In the genomic region with DNA sequence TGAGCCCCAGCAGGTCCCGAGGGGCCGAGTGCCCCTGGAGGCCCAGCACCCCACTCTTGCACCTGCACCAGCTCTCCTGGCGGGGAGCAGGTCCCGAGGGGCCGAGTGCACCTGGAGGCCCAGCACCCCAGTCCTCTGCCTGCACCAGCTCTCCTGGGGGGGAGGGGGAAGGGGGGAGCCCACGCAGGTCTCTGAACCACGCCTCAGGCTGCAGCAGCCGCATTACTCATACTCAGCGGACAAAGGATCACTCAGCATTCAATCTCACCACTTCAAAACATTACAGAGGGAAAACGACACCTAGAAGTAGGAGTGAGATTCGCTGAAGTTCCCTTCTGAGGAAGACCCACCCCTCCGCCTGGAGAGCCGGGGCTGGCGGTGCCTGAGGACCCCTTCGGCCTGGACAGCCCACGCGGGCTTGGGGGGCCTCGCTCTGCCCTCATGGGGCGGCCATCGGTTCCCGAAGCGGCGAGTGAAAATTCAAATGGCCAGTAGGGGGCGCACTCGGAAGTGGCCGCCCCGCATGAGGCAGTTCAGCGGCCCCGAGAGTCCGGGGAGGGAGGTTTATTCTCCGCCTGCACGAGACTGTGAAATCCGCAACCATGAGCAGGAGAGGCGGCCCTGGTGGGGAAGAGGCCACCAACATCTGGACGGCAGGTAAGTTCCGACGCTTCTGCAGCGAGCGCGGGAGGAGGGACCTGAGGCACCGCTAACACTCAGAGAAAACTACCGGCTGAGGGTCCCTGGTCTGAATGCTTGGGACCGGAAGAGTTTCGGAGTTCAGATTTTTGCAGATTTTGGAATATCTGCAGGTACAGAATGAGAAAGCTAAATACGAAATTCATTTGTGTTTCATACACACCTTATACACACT, we compare ENCODE assay signal across 8 cellular contexts. TPM values are rescaled to one million over a fixed set of nuclear protein-coding genes. Genes with fewer than 3 reads are reported as not detected.
DNase-seq lines count a peak whose midpoint lies in the region; ATAC-seq and TF ChIP-seq lines count a peak whose summit lies in the region.

No MANE protein-coding gene starts in this region.

- WGBS in adrenal gland, 4 donors: 7 to 14% (median 8%) methylated on average over 20 to 45 of the region's 45 CpGs

- H3K36me3 Mint-ChIP-seq in Caco-2 (ENCODE audit: insufficient read depth, unreplicated experiment): no peaks in the 10 kb centered on the region

- ATAC-seq in GM19455 (IDR thresholded peaks at IDR 0.05; ENCODE audit: unreplicated experiment) (peak; percentile 74), left cardiac atrium (peak; percentile 74 to 76)

- POLR2A ChIA-PET in Caco-2 (lab: Charles Lee): no interaction called here

- intact Hi-C loops in Caco-2 (cut with micrococcal nuclease; ENCODE audit: unreplicated experiment) (no loop called here), adrenal gland (cut with DNase I) (loop anchor here in 1 of 2 donors (5.0 kb wide), 1 partner anchor 55 kb away; no protein-coding TSS in a partner anchor), left cardiac atrium (cut with DNase I) (loop anchor here (5.0 to 10.0 kb wide), 3 partner anchors 35 to 68 kb away; no protein-coding TSS in a partner anchor), uterus (cut with DNase I; ENCODE audit: low total_unique reads) (no loop called here)

- H3K27ac ChIP-seq in adrenal gland (peak overlapping the region in 4 of 5 donors; percentile 24 to 82 (median 74)), rectal smooth muscle tissue (ENCODE audit: low read depth, low read length) (peak overlapping the region; percentile 73), uterus (peak overlapping the region; percentile 11 to 40)

- peak overlapping the region; percentile 45 for H3K9ac ChIP-seq in rectal smooth muscle tissue (ENCODE audit: low read length)

- H3K27me3 Mint-ChIP-seq in Caco-2 (ENCODE audit: insufficient read depth, unreplicated experiment): no peaks in the 10 kb centered on the region

- H3K4me3 ChIP-seq in Caco-2 (ENCODE audit: low read depth, low read length) (no peak overlapping the region), adrenal gland (peak overlapping the region in 3 of 4 donors; percentile 9 to 60 (median 23)), rectal smooth muscle tissue (ENCODE audit: low read length) (peak overlapping the region; percentile 74), uterus (peak overlapping the region; percentile 21 to 36)

- no peaks in the 10 kb centered on the region for H3K9me3 Mint-ChIP-seq in Caco-2 (ENCODE audit: unreplicated experiment)

- no peaks in the 10 kb centered on the region for H3K4me1 Mint-ChIP-seq in Caco-2 (ENCODE audit: low read depth, unreplicated experiment)

- peak in 1 of 2 experiments; percentile 52 for DNase-seq in Caco-2
- DNase-seq in HPDE6-E6E7 (ENCODE audit: extremely low spot score): peak; percentile 61
- peak; percentile 53 for DNase-seq in T follicular helper cell (ENCODE audit: low read depth)
- DNase-seq in adrenal gland: peak; percentile 62 to 83 (median 80)
- peak; percentile 74 for DNase-seq in left cardiac atrium
- peak; percentile 68 to 74 for DNase-seq in uterus

- CTCF ChIA-PET in Caco-2 (lab: Charles Lee): interaction anchor here (0.6 to 1.5 kb wide), 3 partner anchors 23 to 43 kb away, joined by 4 read pairs; no protein-coding TSS in a partner anchor

- no TSS peak for BruUV-seq in Caco-2 (replicated peaks; lab: Mats Ljungman, UMichigan)

- H3K27ac Mint-ChIP-seq in Caco-2 (ENCODE audit: unreplicated experiment): no peak overlapping the region

- TF ChIP-seq POLR2A in adrenal gland (IDR thresholded peaks at IDR 0.05) (peak in 1 of 2 donors; percentile 27), uterus (IDR thresholded peaks at IDR 0.05) (peak in 1 of 2 donors; percentile 16)

- H3K27me3 ChIP-seq in Caco-2 (replicated peaks; ENCODE audit: control insufficient read depth, insufficient read depth, low read length) (no peaks in the 10 kb centered on the region), adrenal gland (no peaks in the 10 kb centered on the region), rectal smooth muscle tissue (ENCODE audit: control insufficient read depth, insufficient read depth, low read length) (no peaks in the 10 kb centered on the region), uterus (no peaks in the 10 kb centered on the region)

- H3K36me3 ChIP-seq in Caco-2 (ENCODE audit: control insufficient read depth, insufficient read depth, low read length) (no peaks in the 10 kb centered on the region), adrenal gland (replicated peaks in 1 of 2) (peaks cover 0 to 3% of the 10 kb centered on the region in 2 donors), rectal smooth muscle tissue (ENCODE audit: control insufficient read depth, insufficient read depth, low read length) (peaks cover 4% of the 10 kb centered on the region), uterus (no peaks in the 10 kb centered on the region)

- H3K4me1 ChIP-seq in Caco-2 (no peaks in the 10 kb centered on the region), adrenal gland (replicated peaks in 1 of 2) (peaks cover 28 to 34% of the 10 kb centered on the region in 2 donors), rectal smooth muscle tissue (ENCODE audit: control insufficient read depth, insufficient read depth, low read length) (peaks cover 18% of the 10 kb centered on the region), uterus (peaks cover 0 to 3% of the 10 kb centered on the region in 2 donors)

- TF ChIP-seq CTCF in Caco-2 (IDR thresholded peaks at IDR 0.05; ENCODE audit: insufficient read depth in 1 of 2, low read depth in 1 of 2, low read length in 1 of 2, severe bottlenecking in 1 of 2, unreplicated experiment in 1 of 2) (peak; percentile 42 to 85), adrenal gland (IDR thresholded peaks at IDR 0.05) (peak; percentile 70 to 96 (median 90)), uterus (IDR thresholded peaks at IDR 0.05) (peak; percentile 78 to 94 (median 88))

- H3K4me3 Mint-ChIP-seq in Caco-2 (ENCODE audit: unreplicated experiment): no peak overlapping the region

- H3K9me3 ChIP-seq in Caco-2: no peaks in the 10 kb centered on the region
- no peaks in the 10 kb centered on the region for H3K9me3 ChIP-seq in adrenal gland (replicated peaks in 1 of 3)
- no peaks in the 10 kb centered on the region for H3K9me3 ChIP-seq in uterus

RNA-seq across cellular contexts. Expression of gene GPER1, which starts 1.1 kb away (rescaled TPM):
- 0.25 TPM in 1 of 2 replicates, not detected in the other for total RNA-seq in Caco-2 (2022)
- total RNA-seq in adrenal gland: 10 to 100 TPM in 6 of 8 donors, 1 to 10 TPM in 2; 3.5 to 44.1 (median 22.5) TPM
- polyA plus RNA-seq in adrenal gland: 10 to 100 TPM in 1 of 3 donors, 1 to 10 TPM in 2; 1.9 to 22.4 (median 9.1) TPM
- total RNA-seq in left cardiac atrium: 1 to 10 TPM; 4.6 to 7.6 TPM
- total RNA-seq in uterus: 10 to 100 TPM in 1 of 4 donors, 1 to 10 TPM in 3; 1.3 to 10.6 (median 5.0) TPM

RNA-seq across cellular contexts. Expression of gene GPR146, which starts 42.5 kb away (rescaled TPM):
- total RNA-seq in Caco-2 (2022) (1.8 and 3.0 TPM in 2 replicates), adrenal gland (10 to 100 TPM in 4 of 8 donors, 1 to 10 TPM in 4; 2.8 to 17.3 (median 9.9) TPM), left cardiac atrium (10 to 100 TPM in 1 of 2 donors, 1 to 10 TPM in 1; 9.0 to 17.7 TPM), uterus (100 to 1,000 TPM in 1 of 4 donors, 10 to 100 TPM in 3; 10.0 to 110 (median 32.9) TPM)
- 10 to 100 TPM in 1 of 3 donors, 1 to 10 TPM in 1, under 1 TPM in 1; 0.90 to 14.2 (median 7.9) TPM for polyA plus RNA-seq in adrenal gland

Comparison
In these comparisons a context has a peak if more than half of its experiments do, and no peak if none do; other contexts are left out.
1. intact Hi-C loops: an anchor here in left cardiac atrium (5.0 to 10.0 kb wide); none called in Caco-2 and uterus.